ENCODE assay signal across 8 cellular contexts in genomic region chr20:5120189-5120484, GRCh38. TPM values are rescaled to one million over a fixed set of nuclear protein-coding genes. Genes with fewer than 3 reads are reported as not detected.
A peak's percentile ranks its signal among the peaks of the same experiment; 100 is the strongest.
DNase-seq lines count a peak whose midpoint lies in the region; ATAC-seq and TF ChIP-seq lines count a peak whose summit lies in the region.

No MANE protein-coding gene starts in this region.

- H3K27me3 ChIP-seq in MM.1S (replicated peaks; ENCODE audit: insufficient read depth, low read length) = no peaks in the 10 kb centered on the region
- H3K27me3 ChIP-seq in effector memory CD4-positive, alpha-beta T cell (replicated peaks; ENCODE audit: control insufficient read depth, insufficient read depth, low read length, poor library complexity, severe bottlenecking) = no peaks in the 10 kb centered on the region

- peaks cover 25% of the 10 kb centered on the region for H3K4me1 ChIP-seq in MM.1S (ENCODE audit: low read length)
- H3K4me1 ChIP-seq in effector memory CD4-positive, alpha-beta T cell (ENCODE audit: control insufficient read depth, insufficient read depth, low read length, poor library complexity, severe bottlenecking) = peaks cover 11% of the 10 kb centered on the region

- H3F3A ChIP-seq in MM.1S (ENCODE audit: insufficient read depth, low read length) = peaks cover 45% of the 10 kb centered on the region

- H3K4me3 Mint-ChIP-seq in CD14-positive monocyte = peak overlapping the region; percentile 93 to 95
- H3K4me3 Mint-ChIP-seq in neural crest cell = peak overlapping the region; percentile 98

- ATAC-seq in GM18907 (IDR thresholded peaks at IDR 0.05; ENCODE audit: unreplicated experiment) = no peak

- intact Hi-C loops in CD14-positive monocyte (cut with micrococcal nuclease) = no loop called here

- peaks cover 45% of the 10 kb centered on the region for H3K79me2 ChIP-seq in MM.1S (ENCODE audit: low read length)

- H3K4me3 ChIP-seq in MM.1S (ENCODE audit: low read length) = peak overlapping the region; percentile 98
- H3K4me3 ChIP-seq in effector memory CD4-positive, alpha-beta T cell (ENCODE audit: insufficient read depth, low read depth, low read length, poor library complexity, severe bottlenecking) = peak overlapping the region; percentile 88

- peaks cover 15% of the 10 kb centered on the region for H4K20me1 ChIP-seq in MM.1S (ENCODE audit: insufficient read depth, low read length)

- H3K36me3 Mint-ChIP-seq in CD14-positive monocyte = peaks cover 9 to 15% of the 10 kb centered on the region in 2 donors
- peaks cover 18% of the 10 kb centered on the region for H3K36me3 Mint-ChIP-seq in neural crest cell (ENCODE audit: low read depth)

- H3K4me2 ChIP-seq in MM.1S (ENCODE audit: low read depth, low read length) = peak overlapping the region; percentile 67

- DNase-seq in CD14-positive monocyte (ENCODE audit: low spot score) (no peak), MM.1S (no peak), neural crest cell (ENCODE audit: low read depth, low spot score) (no peak), AG08396 (ENCODE audit: low spot score) (no peak)
- no peak for DNase-seq in effector memory CD4-positive, alpha-beta T cell
- no peak for DNase-seq in central memory CD4-positive, alpha-beta T cell
- no peak for DNase-seq in stimulated activated naive CD4-positive, alpha-beta T cell treated with Interleukin-2 at 50 U/mL for 16 hours (lab: John Stamatoyannopoulos, UW)

- no peaks in the 10 kb centered on the region for H3K9me2 ChIP-seq in MM.1S (replicated peaks; ENCODE audit: insufficient read depth, low read length)

- peak overlapping the region; percentile 88 to 96 (median 94) for H3K27ac Mint-ChIP-seq in CD14-positive monocyte
- peak overlapping the region; percentile 99 for H3K27ac Mint-ChIP-seq in neural crest cell (ENCODE audit: unreplicated experiment)

- no peak for TF ChIP-seq CTCF in CD14-positive monocyte (IDR thresholded peaks at IDR 0.05)
- TF ChIP-seq CTCF in MM.1S (IDR thresholded peaks at IDR 0.05; ENCODE audit: low read length) = no peak
- TF ChIP-seq CTCF in neural crest cell (conservative IDR thresholded peaks at IDR 0.05) = no peak

- H2AFZ ChIP-seq in MM.1S (ENCODE audit: low read length) = peak overlapping the region; percentile 60

- H3K4me1 Mint-ChIP-seq in CD14-positive monocyte (peaks cover 34% of the 10 kb centered on the region), neural crest cell (peaks cover 42% of the 10 kb centered on the region)

- H3K9ac ChIP-seq in MM.1S (ENCODE audit: low read length) = peak overlapping the region; percentile 47; the same call in 1 of the 2 replicates

- peak overlapping the region; percentile 97; the same call in 1 of the 2 replicates for H3K27ac ChIP-seq in MM.1S (ENCODE audit: low read length)
- peak overlapping the region; percentile 77 for H3K27ac ChIP-seq in effector memory CD4-positive, alpha-beta T cell (ENCODE audit: insufficient read depth, low read length, poor library complexity, severe bottlenecking)

- H3K27me3 Mint-ChIP-seq in CD14-positive monocyte (ENCODE audit: low read depth in 3 of 3) = peaks cover 0 to 2% (median 0%) of the 10 kb centered on the region in 3 donors
- no peaks in the 10 kb centered on the region for H3K27me3 Mint-ChIP-seq in neural crest cell (ENCODE audit: low read depth)

- no peaks in the 10 kb centered on the region for H3K9me3 Mint-ChIP-seq in CD14-positive monocyte
- H3K9me3 Mint-ChIP-seq in neural crest cell = no peaks in the 10 kb centered on the region

- peaks cover 2% of the 10 kb centered on the region; the same call in 1 of the 2 replicates for H3K36me3 ChIP-seq in MM.1S (replicated peaks; ENCODE audit: insufficient read depth, low read length)
- H3K36me3 ChIP-seq in effector memory CD4-positive, alpha-beta T cell (ENCODE audit: control insufficient read depth, insufficient read depth, low read length) = peaks cover 18% of the 10 kb centered on the region

- H3K9me3 ChIP-seq in MM.1S (replicated peaks; ENCODE audit: insufficient read depth, low read length) = no peaks in the 10 kb centered on the region
- H3K9me3 ChIP-seq in effector memory CD4-positive, alpha-beta T cell (ENCODE audit: control insufficient read depth, low read length) = no peaks in the 10 kb centered on the region

RNA-seq across cellular contexts. Expression of gene PCNA, which starts 0.4 kb away (rescaled TPM):
- 10 to 100 TPM; 27.9 to 35.0 TPM for polyA plus RNA-seq in CD14-positive monocyte
- total RNA-seq in neural crest cell = 314 and 316 TPM in 2 replicates

RNA-seq across cellular contexts. Expression of gene CDS2, which starts 6.7 kb away (rescaled TPM):
- polyA plus RNA-seq in CD14-positive monocyte = 10 to 100 TPM; 54.4 to 62.6 TPM
- total RNA-seq in neural crest cell = 55.7 and 56.3 TPM in 2 replicates

RNA-seq across cellular contexts. Expression of gene TMEM230, which starts 7.3 kb away (rescaled TPM):
- polyA plus RNA-seq in CD14-positive monocyte = 100 to 1,000 TPM; 163 to 231 TPM
- total RNA-seq in neural crest cell = 74.8 and 76.8 TPM in 2 replicates
